ENCODE assay signal across 29 cellular contexts in the genomic region with DNA sequence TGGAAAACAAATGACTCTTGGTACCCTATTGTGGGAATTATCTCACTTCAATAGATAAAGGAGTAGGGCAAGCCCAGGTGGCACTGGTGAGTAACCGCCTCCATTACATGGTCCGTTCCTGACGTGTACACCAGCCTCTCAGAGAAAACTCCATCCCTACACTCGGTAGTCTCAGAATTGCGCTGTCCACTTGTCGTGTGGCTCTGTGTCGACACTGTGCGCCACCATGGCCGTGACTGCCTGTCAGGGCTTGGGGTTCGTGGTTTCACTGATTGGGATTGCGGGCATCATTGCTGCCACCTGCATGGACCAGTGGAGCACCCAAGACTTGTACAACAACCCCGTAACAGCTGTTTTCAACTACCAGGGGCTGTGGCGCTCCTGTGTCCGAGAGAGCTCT. TPM values are rescaled to one million over a fixed set of nuclear protein-coding genes. Genes with fewer than 3 reads are reported as not detected.
"Had no signal": no experiment of that assay in that cellular context is flagged by ENCODE, and none has a peak within 500 bp of the region (broad histone marks: within the 10 kb centered on the region; RNA-seq: fewer than 3 reads in every experiment).

No MANE protein-coding gene starts in this region.

- H3K4me3 Mint-ChIP-seq: activated CD4-positive, alpha-beta T cell treated with anti-CD3 and anti-CD28 coated beads for 36 hours; activated CD8-positive, alpha-beta T cell treated with anti-CD3 and anti-CD28 coated beads, Interleukin-2, amount 10 ng/mL, durations not matched to agents 7 days and 5 days; activated naive CD8-positive, alpha-beta T cell; naive thymus-derived CD8-positive, alpha-beta T cell; neural crest cell had no signal

- H3K9me3 ChIP-seq: testis had no signal

- ATAC-seq: activated CD4-positive, alpha-beta T cell treated with anti-CD3 and anti-CD28 coated beads for 36 hours; activated CD8-positive, alpha-beta T cell treated with anti-CD3 and anti-CD28 coated beads, Interleukin-2, amount 10 ng/mL, durations not matched to agents 7 days and 5 days; gastroesophageal sphincter; left cardiac atrium; left ventricle myocardium superior; naive thymus-derived CD8-positive, alpha-beta T cell; right cardiac atrium had no signal

- H3K4me3 ChIP-seq: ascending aorta, coronary artery, dorsolateral prefrontal cortex, gastroesophageal sphincter, testis, transverse colon had no signal

- DNase-seq: activated CD4-positive, alpha-beta T cell treated with anti-CD3 and anti-CD28 coated beads for 36 hours; activated CD4-positive, CD25-positive, alpha-beta regulatory T cell; activated CD8-positive, alpha-beta T cell treated with anti-CD3 and anti-CD28 coated beads, Interleukin-2, amount 10 ng/mL, durations not matched to agents 7 days and 5 days; activated effector memory CD4-positive, alpha-beta T cell treated with Interleukin-2 at 50 U/mL for 16 hours; activated naive CD4-positive, alpha-beta T cell treated with Interleukin-2 at 50 U/mL for 16 hours; activated T-cell treated with anti-CD3 and anti-CD28 coated beads for 4 hours; brain microvascular endothelial cell; dorsolateral prefrontal cortex; effector memory CD4-positive, alpha-beta T cell; erythroblast; hippocampal formation; left cardiac atrium; left ventricle myocardium superior; midbrain; naive thymus-derived CD8-positive, alpha-beta T cell; stimulated activated CD4-positive, alpha-beta T cell treated with anti-CD3 and anti-CD28 coated beads, Interleukin-2, amount 100 ng/mL, for 48 hours; stimulated activated naive CD4-positive, alpha-beta T cell treated with Interleukin-2 at 50 U/mL for 16 hours; testis; transverse colon had no signal

- H3K4me1 ChIP-seq: ascending aorta, gastroesophageal sphincter, testis, transverse colon had no signal

- H3K27ac Mint-ChIP-seq: activated CD4-positive, alpha-beta T cell treated with anti-CD3 and anti-CD28 coated beads for 36 hours; activated CD8-positive, alpha-beta T cell treated with anti-CD3 and anti-CD28 coated beads, Interleukin-2, amount 10 ng/mL, durations not matched to agents 7 days and 5 days; activated naive CD8-positive, alpha-beta T cell; naive thymus-derived CD8-positive, alpha-beta T cell had no signal

- H3K36me3 Mint-ChIP-seq: activated naive CD8-positive, alpha-beta T cell had no signal

- H3K27ac ChIP-seq: ascending aorta, brain microvascular endothelial cell, coronary artery, dorsolateral prefrontal cortex, gastroesophageal sphincter, testis, transverse colon had no signal

- H3K4me1 Mint-ChIP-seq: activated CD4-positive, alpha-beta T cell treated with anti-CD3 and anti-CD28 coated beads for 36 hours; naive thymus-derived CD8-positive, alpha-beta T cell; neural crest cell had no signal

- H3K36me3 ChIP-seq: ascending aorta, brain microvascular endothelial cell, gastroesophageal sphincter, transverse colon had no signal

- H3K27me3 ChIP-seq: ascending aorta, brain microvascular endothelial cell, testis, transverse colon had no signal

RNA-seq across cellular contexts. Expression of a gene that starts 11.3 kb away (rescaled TPM):
- total RNA-seq: activated CD4-positive, alpha-beta T cell treated with anti-CD3 and anti-CD28 coated beads for 36 hours; activated CD8-positive, alpha-beta T cell treated with anti-CD3 and anti-CD28 coated beads, Interleukin-2, amount 10 ng/mL, durations not matched to agents 7 days and 5 days; cardiac septum; dorsolateral prefrontal cortex; gastroesophageal sphincter; left ventricle myocardium superior; naive thymus-derived CD8-positive, alpha-beta T cell; neural crest cell; omental fat pad; T-helper 1 cell treated with Interleukin-12 subunit alpha and Interleukin-12 subunit beta and Interleukin-4 antibody, amounts not matched to agents 30 ng/mL and 1 ng/mL, for 36 hours; transverse colon had no signal
- polyA plus RNA-seq: keratinocyte; naive thymus-derived CD8-positive, alpha-beta T cell had no signal
